Comparison of ENCODE assay signal across 31 cellular contexts in the genomic region with DNA sequence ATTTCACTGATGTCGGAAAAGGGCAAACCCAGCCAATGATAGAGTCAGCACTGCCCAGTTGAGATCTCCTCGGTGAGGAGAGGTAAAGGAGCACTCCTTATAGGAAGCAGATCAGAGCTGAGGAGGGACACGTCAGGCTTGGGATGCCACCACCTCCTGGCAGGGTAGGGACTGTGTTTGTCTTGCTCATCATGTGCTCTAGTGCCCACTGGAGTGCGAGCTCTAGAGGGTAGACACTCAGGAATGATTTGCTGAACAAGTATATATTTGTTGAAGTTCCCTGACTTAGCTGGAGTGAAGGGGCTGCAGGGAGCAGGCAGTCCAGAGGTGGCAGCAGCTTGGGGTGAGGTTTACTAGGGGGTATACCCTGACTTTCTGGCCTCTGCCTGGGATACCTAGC.
"Had no signal": no experiment of that assay in that cellular context is flagged by ENCODE, and none has a peak within 500 bp of the region (broad histone marks: within the 10 kb centered on the region; RNA-seq: fewer than 3 reads in every experiment).

No MANE protein-coding gene starts in this region.

- H3K4me3 ChIP-seq: body of pancreas, K562, Peyer's patch, SJCRH30 had no signal

- H3K27ac Mint-ChIP-seq: activated CD4-positive, alpha-beta memory T cell treated with anti-CD3 and anti-CD28 coated beads for 36 hours; activated CD4-positive, alpha-beta T cell treated with anti-CD3 and anti-CD28 coated beads, Interleukin-2, amount 10 ng/mL, durations not matched to agents 7 days and 5 days; activated naive CD4-positive, alpha-beta T cell treated with anti-CD3 and anti-CD28 coated beads, Interleukin-2, amount 10 ng/mL, durations not matched to agents 7 days and 5 days; activated naive CD8-positive, alpha-beta T cell treated with anti-CD3 and anti-CD28 coated beads, Interleukin-2, amount 10 ng/mL, durations not matched to agents 7 days and 5 days; activated T-helper 17 cell treated with anti-CD3 and anti-CD28 coated beads, Interleukin-2, amount 50 U/mL, for 72 hours; T-helper 2 cell treated with Interferon-gamma antibody and Interleukin-4, amounts not matched to agents 5 μg/mL and 100 μg/mL, for 36 hours had no signal

- ATAC-seq: activated T-helper 17 cell treated with anti-CD3 and anti-CD28 coated beads, Interleukin-2, amount 50 U/mL, for 72 hours; body of pancreas; K562 had no signal

- H3K27me3 Mint-ChIP-seq: activated naive CD4-positive, alpha-beta T cell treated with anti-CD3 and anti-CD28 coated beads, Interleukin-2, amount 10 ng/mL, durations not matched to agents 7 days and 5 days had no signal

- H3K36me3 Mint-ChIP-seq: activated CD4-positive, alpha-beta memory T cell treated with anti-CD3 and anti-CD28 coated beads for 36 hours; activated naive CD4-positive, alpha-beta T cell treated with anti-CD3 and anti-CD28 coated beads, Interleukin-2, amount 10 ng/mL, durations not matched to agents 7 days and 5 days; activated naive CD8-positive, alpha-beta T cell treated with anti-CD3 and anti-CD28 coated beads, Interleukin-2, amount 10 ng/mL, durations not matched to agents 7 days and 5 days had no signal

- H3K4me3 Mint-ChIP-seq: activated CD4-positive, alpha-beta memory T cell treated with anti-CD3 and anti-CD28 coated beads for 36 hours; activated CD4-positive, alpha-beta T cell treated with anti-CD3 and anti-CD28 coated beads, Interleukin-2, amount 10 ng/mL, durations not matched to agents 7 days and 5 days; activated naive CD4-positive, alpha-beta T cell treated with anti-CD3 and anti-CD28 coated beads, Interleukin-2, amount 10 ng/mL, durations not matched to agents 7 days and 5 days; activated naive CD8-positive, alpha-beta T cell treated with anti-CD3 and anti-CD28 coated beads, Interleukin-2, amount 10 ng/mL, durations not matched to agents 7 days and 5 days; activated T-helper 17 cell treated with anti-CD3 and anti-CD28 coated beads, Interleukin-2, amount 50 U/mL, for 72 hours; central memory CD8-positive, alpha-beta T cell; T-helper 2 cell treated with Interferon-gamma antibody and Interleukin-4, amounts not matched to agents 5 μg/mL and 100 μg/mL, for 36 hours had no signal

- H3K9me3 Mint-ChIP-seq: activated CD4-positive, alpha-beta memory T cell treated with anti-CD3 and anti-CD28 coated beads for 36 hours; activated CD4-positive, alpha-beta T cell treated with anti-CD3 and anti-CD28 coated beads, Interleukin-2, amount 10 ng/mL, durations not matched to agents 7 days and 5 days; activated naive CD4-positive, alpha-beta T cell treated with anti-CD3 and anti-CD28 coated beads, Interleukin-2, amount 10 ng/mL, durations not matched to agents 7 days and 5 days; activated naive CD8-positive, alpha-beta T cell treated with anti-CD3 and anti-CD28 coated beads, Interleukin-2, amount 10 ng/mL, durations not matched to agents 7 days and 5 days; central memory CD8-positive, alpha-beta T cell; T-helper 2 cell treated with Interferon-gamma antibody and Interleukin-4, amounts not matched to agents 5 μg/mL and 100 μg/mL, for 36 hours had no signal

- H3K9ac ChIP-seq: SK-N-SH had no signal

- H3K4me1 ChIP-seq: Peyer's patch had no signal

- H3K27me3 ChIP-seq: body of pancreas, Peyer's patch, SJCRH30 had no signal

- H3K9me3 ChIP-seq: body of pancreas, Peyer's patch, SJCRH30, SK-N-SH had no signal

- H3K4me1 Mint-ChIP-seq: activated CD4-positive, alpha-beta T cell treated with anti-CD3 and anti-CD28 coated beads, Interleukin-2, amount 10 ng/mL, durations not matched to agents 7 days and 5 days; activated naive CD4-positive, alpha-beta T cell treated with anti-CD3 and anti-CD28 coated beads, Interleukin-2, amount 10 ng/mL, durations not matched to agents 7 days and 5 days; activated naive CD8-positive, alpha-beta T cell treated with anti-CD3 and anti-CD28 coated beads, Interleukin-2, amount 10 ng/mL, durations not matched to agents 7 days and 5 days; activated T-helper 17 cell treated with anti-CD3 and anti-CD28 coated beads, Interleukin-2, amount 50 U/mL, for 72 hours; central memory CD8-positive, alpha-beta T cell had no signal

- H3K27ac ChIP-seq: body of pancreas, Peyer's patch, RWPE1, SJCRH30 had no signal

- H3K36me3 ChIP-seq: Peyer's patch, SJCRH30 had no signal

- DNase-seq: activated CD4-positive, alpha-beta memory T cell treated with anti-CD3 and anti-CD28 coated beads for 36 hours; activated CD4-positive, alpha-beta T cell treated with anti-CD3 and anti-CD28 coated beads, Interleukin-2, amount 10 ng/mL, durations not matched to agents 7 days and 5 days; activated CD4-positive, CD25-positive, alpha-beta regulatory T cell; activated CD8-positive, alpha-beta memory T cell treated with anti-CD3 and anti-CD28 coated beads for 24 hours; activated gamma-delta T cell treated with Interleukin-2 at 50 U/mL for 16 hours; activated naive CD4-positive, alpha-beta T cell treated with anti-CD3 and anti-CD28 coated beads, Interleukin-2, amount 10 ng/mL, durations not matched to agents 7 days and 5 days; activated naive CD8-positive, alpha-beta T cell treated with anti-CD3 and anti-CD28 coated beads, Interleukin-2, amount 10 ng/mL, durations not matched to agents 7 days and 5 days; activated T-cell treated with anti-CD3 and anti-CD28 coated beads, Interleukin-2, amount 50 U/mL, for 48 hours; aorta; body of pancreas; Karpas-422; MM.1S; NCI-H1105; NCI-H1436; NCI-H1694 treated with DMSO at 0.1 percent for 48 hours; NCI-H2029 treated with DMSO at 0.1 percent for 48 hours; NCI-H345; NCI-H510A; NCI-H526 treated with DMSO at 0.1 percent for 48 hours; NCI-H82; NK-92 treated with Interleukin-12 subunit alpha and Interleukin-12 subunit beta, amount 100 ng/mL, for 24 hours; OCI-M1; Peyer's patch; Right ventricle myocardium superior; SJCRH30; SK-N-SH had no signal
